ENCODE assay signal across 18 cellular contexts in genomic region chr11:122714484-122714883, GRCh38. TPM values are rescaled to one million over a fixed set of nuclear protein-coding genes. Genes with fewer than 3 reads are reported as not detected.
DNase-seq lines count a peak whose midpoint lies in the region; ATAC-seq and TF ChIP-seq lines count a peak whose summit lies in the region.
"Had no signal": no experiment of that assay in that cellular context is flagged by ENCODE, and none has a peak within 500 bp of the region (broad histone marks: within the 10 kb centered on the region; RNA-seq: fewer than 3 reads in every experiment).

No MANE protein-coding gene starts in this region.

- no peak overlapping the region for H3K4me3 Mint-ChIP-seq in CD4-positive, CD25-positive, alpha-beta regulatory T cell

- H3K27ac ChIP-seq in CD4-positive, CD25-positive, alpha-beta regulatory T cell (ENCODE audit: insufficient read depth, low read length, poor library complexity, severe bottlenecking) = no peak overlapping the region
- peak overlapping the region in 1 of 2 donors; percentile 88 for H3K27ac ChIP-seq in left lung
- H3K27ac ChIP-seq: tibial nerve had no signal

- no peaks in the 10 kb centered on the region for H3K9me3 ChIP-seq in CD4-positive, CD25-positive, alpha-beta regulatory T cell (ENCODE audit: control insufficient read depth in 2 of 2, low read length in 2 of 2)
- H3K9me3 ChIP-seq in left lung = no peaks in the 10 kb centered on the region
- H3K9me3 ChIP-seq: BE2C, tibial nerve had no signal

- peak overlapping the region; percentile 49 to 66 (median 51) for H3K27ac Mint-ChIP-seq in CD4-positive, CD25-positive, alpha-beta regulatory T cell
- no peak overlapping the region for H3K27ac Mint-ChIP-seq in activated naive CD4-positive, alpha-beta T cell treated with anti-CD3 and anti-CD28 coated beads, Interleukin-2, amount 50 U/mL, for 72 hours

- no peaks in the 10 kb centered on the region for H3K27me3 Mint-ChIP-seq in CD4-positive, CD25-positive, alpha-beta regulatory T cell

- H3K36me3 Mint-ChIP-seq in CD4-positive, CD25-positive, alpha-beta regulatory T cell = peaks cover 10% of the 10 kb centered on the region
- H3K36me3 Mint-ChIP-seq in activated naive CD4-positive, alpha-beta T cell treated with anti-CD3 and anti-CD28 coated beads, Interleukin-2, amount 50 U/mL, for 72 hours = no peaks in the 10 kb centered on the region

- no peak for DNase-seq in CD4-positive, CD25-positive, alpha-beta regulatory T cell
- DNase-seq in KBM-7 (peak; percentile 84), SIG-M5 treated with dmso at 0.1 percent for 504 hours (lab: John Stamatoyannopoulos, UW; ENCODE audit: unreplicated experiment) (peak; percentile 89), left lung (peak in 1 of 2 donors; percentile 59), NCI-H1694 treated with DMSO at 0.1 percent for 48 hours (lab: John Stamatoyannopoulos, UW) (no peak), GM20000 (ENCODE audit: low spot score) (no peak)
- DNase-seq in activated naive CD4-positive, alpha-beta T cell treated with anti-CD3 and anti-CD28 coated beads, Interleukin-2, amount 50 U/mL, for 72 hours (ENCODE audit: low spot score in 2 of 2) = no peak
- DNase-seq: activated CD4-positive, alpha-beta T cell treated with anti-CD3 and anti-CD28 coated beads, Interleukin-2, amount 50 U/mL, for 48 hours; amygdala; BE2C; cerebellar nuclear complex; DMS153; hippocampal formation; NCI-H1436 treated with DMSO at 0.1 percent for 48 hours; NCI-H345; stimulated activated CD4-positive, alpha-beta T cell treated with anti-CD3 and anti-CD28 coated beads, Interleukin-4, amount 100 ng/mL, for 4 hours had no signal

- peaks cover 20% of the 10 kb centered on the region for H3K4me1 ChIP-seq in CD4-positive, CD25-positive, alpha-beta regulatory T cell (ENCODE audit: control insufficient read depth, insufficient read depth, low read length, poor library complexity, severe bottlenecking)
- peaks cover 0 to 65% of the 10 kb centered on the region in 2 donors for H3K4me1 ChIP-seq in left lung
- H3K4me1 ChIP-seq: BE2C had no signal

- H3K27me3 ChIP-seq in CD4-positive, CD25-positive, alpha-beta regulatory T cell (ENCODE audit: control insufficient read depth, insufficient read depth, low read length) = no peaks in the 10 kb centered on the region
- no peaks in the 10 kb centered on the region for H3K27me3 ChIP-seq in left lung
- H3K27me3 ChIP-seq: tibial nerve had no signal

- H3K9me3 Mint-ChIP-seq in CD4-positive, CD25-positive, alpha-beta regulatory T cell = no peaks in the 10 kb centered on the region
- no peaks in the 10 kb centered on the region for H3K9me3 Mint-ChIP-seq in activated naive CD4-positive, alpha-beta T cell treated with anti-CD3 and anti-CD28 coated beads, Interleukin-2, amount 50 U/mL, for 72 hours

- in situ Hi-C loops in KBM-7 (cut with MboI; ENCODE audit: low pct_unique_long_range_greater_than_20kb, low sequenced_read_pairs) = no loop called here

- peaks cover 16 to 82% (median 46%) of the 10 kb centered on the region in 4 donors for H3K4me1 Mint-ChIP-seq in CD4-positive, CD25-positive, alpha-beta regulatory T cell

- H3K36me3 ChIP-seq in CD4-positive, CD25-positive, alpha-beta regulatory T cell (ENCODE audit: control insufficient read depth, insufficient read depth, low read length) = peaks cover 5% of the 10 kb centered on the region
- H3K36me3 ChIP-seq in left lung = no peaks in the 10 kb centered on the region
- H3K36me3 ChIP-seq: BE2C, tibial nerve had no signal

- H3K4me3 ChIP-seq in CD4-positive, CD25-positive, alpha-beta regulatory T cell (ENCODE audit: low read depth, low read length) = no peak overlapping the region
- no peak overlapping the region for H3K4me3 ChIP-seq in left lung
- H3K4me3 ChIP-seq: tibial nerve had no signal

- ATAC-seq in CD4-positive, CD25-positive, alpha-beta regulatory T cell (ENCODE audit: low read depth in 2 of 2) = no peak
- peak; percentile 57 for ATAC-seq in left lung
- no peak for ATAC-seq in activated naive CD4-positive, alpha-beta T cell treated with anti-CD3 and anti-CD28 coated beads, Interleukin-2, amount 50 U/mL, for 72 hours
- no peak for ATAC-seq in GM19397 (IDR thresholded peaks at IDR 0.05; ENCODE audit: unreplicated experiment)

- TF ChIP-seq CTCF in left lung (IDR thresholded peaks at IDR 0.05) (no peak), GM20000 (IDR thresholded peaks at IDR 0.05; ENCODE audit: extremely low read depth, missing control alignments) (no peak)

- intact Hi-C loops in left lung (cut with DNase I) = no loop called here

RNA-seq across cellular contexts. Expression of gene UBASH3B, which starts 59.0 kb away (rescaled TPM):
- total RNA-seq in CD4-positive, CD25-positive, alpha-beta regulatory T cell = 57.6 TPM
- 10 to 100 TPM; 14.2 to 21.4 (median 18.1) TPM for polyA plus RNA-seq in CD4-positive, CD25-positive, alpha-beta regulatory T cell
- total RNA-seq in left lung = 10 to 100 TPM; 19.3 to 38.6 TPM
- 10 to 100 TPM; 11.6 to 26.0 TPM for total RNA-seq in activated naive CD4-positive, alpha-beta T cell treated with anti-CD3 and anti-CD28 coated beads, Interleukin-2, amount 50 U/mL, for 72 hours

Comparison
In these comparisons a context has a peak if more than half of its experiments do, and no peak if none do; other contexts are left out.
1. DNase-seq: peak in KBM-7 (single experiment) and SIG-M5 treated with dmso at 0.1 percent for 504 hours (single experiment); none in CD4-positive, CD25-positive, alpha-beta regulatory T cell (0 of 3), NCI-H1694 treated with DMSO at 0.1 percent for 48 hours (single experiment), activated naive CD4-positive, alpha-beta T cell treated with anti-CD3 and anti-CD28 coated beads, Interleukin-2, amount 50 U/mL, for 72 hours (0 of 2) and GM20000 (single experiment).
2. H3K27ac Mint-ChIP-seq: peak in CD4-positive, CD25-positive, alpha-beta regulatory T cell (3 of 3); none in activated naive CD4-positive, alpha-beta T cell treated with anti-CD3 and anti-CD28 coated beads, Interleukin-2, amount 50 U/mL, for 72 hours (0 of 2).